16 cellular contexts compared by ENCODE assay signal in genomic region chrX:10608099-10608498, GRCh38. TPM values are rescaled to one million over a fixed set of nuclear protein-coding genes. Genes with fewer than 3 reads are reported as not detected.
DNase-seq lines count a peak whose midpoint lies in the region; ATAC-seq and TF ChIP-seq lines count a peak whose summit lies in the region.
"Had no signal": no experiment of that assay in that cellular context is flagged by ENCODE, and none has a peak within 500 bp of the region (broad histone marks: within the 10 kb centered on the region; RNA-seq: fewer than 3 reads in every experiment).

No MANE protein-coding gene starts in this region.

- DNase-seq in GM04504 (ENCODE audit: low read depth) (peak; percentile 32), adipocyte (ENCODE audit: low read depth) (peak; percentile 54), fibroblast of peridontal ligament (ENCODE audit: extremely low read depth) (peak; percentile 83), osteoblast (ENCODE audit: insufficient read length, low spot score, missing footprints) (peak; percentile 76), OCI-LY7 (ENCODE audit: low spot score) (no peak), amniotic stem cell (lab: John Stamatoyannopoulos, UW) (no peak), pons (ENCODE audit: low spot score) (no peak)
- DNase-seq: activated naive CD8-positive, alpha-beta T cell treated with anti-CD3 and anti-CD28 coated beads, Interleukin-2, amount 50 U/mL, for 24 hours; Karpas-422; left ventricle myocardium superior; NCI-H146; NCI-H774; pancreas; stimulated activated CD4-positive, alpha-beta T cell treated with anti-CD3 and anti-CD28 coated beads, Interleukin-4, amount 100 ng/mL, for 24 hours had no signal

- no peak overlapping the region for H3K4me2 ChIP-seq in osteoblast (ENCODE audit: insufficient read depth, low read length)
- no peak overlapping the region for H3K4me2 ChIP-seq in OCI-LY7 (ENCODE audit: low read length)

- CTCF ChIA-PET in OCI-LY7 (lab: Charles Lee; ENCODE audit: unreplicated experiment), result no interaction called here

- ATAC-seq in activated CD4-positive, CD25-positive, alpha-beta regulatory T cell treated with anti-CD3 and anti-CD28 coated beads, Interleukin-2, amount 50 U/mL, for 24 hours, result no peak
- ATAC-seq: activated naive CD8-positive, alpha-beta T cell treated with anti-CD3 and anti-CD28 coated beads, Interleukin-2, amount 50 U/mL, for 24 hours; left ventricle myocardium superior; pancreas had no signal

- H3K4me3 ChIP-seq in adipocyte (ENCODE audit: low read length), result no peak overlapping the region
- H3K4me3 ChIP-seq in osteoblast (ENCODE audit: insufficient read depth, low read length), result no peak overlapping the region
- no peak overlapping the region for H3K4me3 ChIP-seq in OCI-LY7 (ENCODE audit: low read depth, low read length, poor library complexity, severe bottlenecking)
- H3K4me3 ChIP-seq: pancreas, vagina had no signal

- TF ChIP-seq CTCF in osteoblast (IDR thresholded peaks at IDR 0.05; ENCODE audit: extremely low read depth, low read depth, low read length) (no peak), OCI-LY7 (conservative IDR thresholded peaks at IDR 0.05; ENCODE audit: low read length) (no peak)

- H3K4me1 ChIP-seq in adipocyte (ENCODE audit: control insufficient read depth, insufficient read depth, low read length), result peaks cover 37% of the 10 kb centered on the region
- H3K4me1 ChIP-seq in osteoblast (ENCODE audit: insufficient read depth, low read length), result peaks cover 27% of the 10 kb centered on the region
- no peaks in the 10 kb centered on the region for H3K4me1 ChIP-seq in OCI-LY7 (ENCODE audit: insufficient read depth, low read length, poor library complexity, severe bottlenecking)
- H3K4me1 ChIP-seq: vagina had no signal

- no peak overlapping the region for H3K27ac ChIP-seq in osteoblast (ENCODE audit: low read depth, low read length)
- no peak overlapping the region for H3K27ac ChIP-seq in OCI-LY7 (ENCODE audit: low read depth, low read length, poor library complexity, severe bottlenecking)
- H3K27ac ChIP-seq: pancreas, vagina had no signal

- H3K79me2 ChIP-seq in osteoblast (ENCODE audit: insufficient read depth, low read length), result peaks cover 72% of the 10 kb centered on the region
- no peaks in the 10 kb centered on the region for H3K79me2 ChIP-seq in OCI-LY7 (ENCODE audit: insufficient read depth, low read depth, low read length)

- intact Hi-C loops in OCI-LY7 (cut with micrococcal nuclease; ENCODE audit: unreplicated experiment), result no loop called here

- BruUV-seq in OCI-LY7 (replicated peaks; lab: Mats Ljungman, UMichigan), result no TSS peak

- no peaks in the 10 kb centered on the region for H3K9me2 ChIP-seq in OCI-LY7 (ENCODE audit: insufficient read depth, low read length)

- H3K27me3 ChIP-seq in adipocyte (replicated peaks; ENCODE audit: control insufficient read depth, insufficient read depth, low read length) (no peaks in the 10 kb centered on the region), osteoblast (ENCODE audit: insufficient read depth, low read length) (no peaks in the 10 kb centered on the region)
- H3K27me3 ChIP-seq: vagina had no signal

- POLR2A ChIA-PET in OCI-LY7 (lab: Charles Lee), result no interaction called here

- H3K36me3 ChIP-seq in adipocyte (ENCODE audit: control insufficient read depth, insufficient read depth, low read length, severe bottlenecking) (no peaks in the 10 kb centered on the region), osteoblast (ENCODE audit: insufficient read depth, low read length) (no peaks in the 10 kb centered on the region), OCI-LY7 (ENCODE audit: insufficient read depth, low read length) (no peaks in the 10 kb centered on the region)
- H3K36me3 ChIP-seq: pancreas, vagina had no signal

- H3K9me3 ChIP-seq in adipocyte (ENCODE audit: control insufficient read depth, low read length), result no peaks in the 10 kb centered on the region
- H3K9me3 ChIP-seq in osteoblast (ENCODE audit: low read depth, low read length), result no peaks in the 10 kb centered on the region
- H3K9me3 ChIP-seq in OCI-LY7 (ENCODE audit: low read length), result no peaks in the 10 kb centered on the region
- H3K9me3 ChIP-seq: pancreas, vagina had no signal

- H4K20me1 ChIP-seq in osteoblast (ENCODE audit: insufficient read depth, low read length) (peaks cover 8% of the 10 kb centered on the region), OCI-LY7 (ENCODE audit: insufficient read depth, low read length) (no peaks in the 10 kb centered on the region)

- no peak overlapping the region for H3K9ac ChIP-seq in adipocyte (ENCODE audit: low read length)

- H2AFZ ChIP-seq in osteoblast (ENCODE audit: low read length) (no peak overlapping the region), OCI-LY7 (ENCODE audit: low read length) (no peak overlapping the region)

RNA-seq across cellular contexts. Expression of gene MID1, which starts 12.3 kb away (rescaled TPM):
- 26.5 and 26.8 TPM in 2 replicates for total RNA-seq in osteoblast
- 0.46 and 0.76 TPM in 2 replicates for total RNA-seq in OCI-LY7 (2014; rRNA removed; shearing (Covaris generic))
- total RNA-seq in OCI-LY7 (2022), result 1.0 and 1.6 TPM in 2 replicates

Comparison
In these comparisons a context has a peak if more than half of its experiments do, and no peak if none do; other contexts are left out.
1. DNase-seq: peak in GM04504 (single experiment), adipocyte (single experiment), fibroblast of peridontal ligament (single experiment) and osteoblast (single experiment); none in OCI-LY7 (single experiment), amniotic stem cell (single experiment) and pons (single experiment).
2. RNA of gene MID1, which starts 12.3 kb away (total RNA-seq): 26.5 to 26.8 TPM in osteoblast; 0.46 to 1.6 TPM in OCI-LY7; every median in the first group is over 10 times any median in the second.